In genomic region chr17:40481106-40481505, GRCh38 we compare ENCODE assay signal across 13 cellular contexts. TPM values are rescaled to one million over a fixed set of nuclear protein-coding genes. Genes with fewer than 3 reads are reported as not detected.
DNase-seq lines count a peak whose midpoint lies in the region; ATAC-seq, FAIRE-seq and TF ChIP-seq lines count a peak whose summit lies in the region.
"Had no signal": no experiment of that assay in that cellular context is flagged by ENCODE, and none has a peak within 500 bp of the region (broad histone marks: within the 10 kb centered on the region; RNA-seq: fewer than 3 reads in every experiment).

No MANE protein-coding gene starts in this region.

- intact Hi-C loops in HepG2 (cut with micrococcal nuclease; ENCODE audit: unreplicated experiment) = no loop called here
- intact Hi-C loops in right lobe of liver (cut with DNase I) = loop anchor here in 1 of 2 donors (10.0 kb wide), 1 partner anchor 116 kb away; the partner anchor contains the start of gene GJD3
- intact Hi-C loops in activated CD8-positive, alpha-beta T cell treated with anti-CD3 and anti-CD28 coated beads for 36 hours (cut with micrococcal nuclease) = loop anchor here (5.0 kb wide), 2 partner anchors 36 to 51 kb away; no protein-coding TSS in a partner anchor
- intact Hi-C loops in vagina (cut with DNase I) = no loop called here

- POLR2A ChIA-PET in HepG2 (lab: Yijun Ruan, JAX) = no interaction called here
- POLR2A ChIA-PET in activated CD8-positive, alpha-beta T cell treated with anti-CD3 and anti-CD28 coated beads for 36 hours (lab: Charles Lee) = interaction anchor here (0.7 to 3.6 kb wide), 6 partner anchors 10 to 73 kb away, joined by 3 to 26 read pairs (median 8); no protein-coding TSS in a partner anchor

- peak; percentile 37 for FAIRE-seq in HepG2 (lab: Jason Lieb, UNC)
- FAIRE-seq: GM19239 had no signal

- 62% methylated on average over 7 of the region's 7 CpGs for WGBS in HepG2 (ENCODE audit: low lambda C conversion rate)
- WGBS in right lobe of liver (ENCODE audit: insufficient coverage, low coverage, low lambda C conversion rate, missing lambda C conversion rate) = 68% methylated on average over 6 of the region's 7 CpGs

- peaks cover 2% of the 10 kb centered on the region for H3K9me3 Mint-ChIP-seq in activated CD8-positive, alpha-beta T cell treated with anti-CD3 and anti-CD28 coated beads for 36 hours
- H3K9me3 Mint-ChIP-seq in immature natural killer cell (no peaks in the 10 kb centered on the region), neural progenitor cell (no peaks in the 10 kb centered on the region)

- DNase-seq in HepG2 (ENCODE audit: low spot score) = no peak
- DNase-seq in right lobe of liver = no peak
- DNase-seq in activated CD8-positive, alpha-beta T cell treated with anti-CD3 and anti-CD28 coated beads for 36 hours = no peak
- no peak for DNase-seq in immature natural killer cell
- no peak for DNase-seq in vagina (ENCODE audit: extremely low spot score in 2 of 2)
- DNase-seq in neural progenitor cell (ENCODE audit: low spot score) = no peak
- DNase-seq in amniotic stem cell (lab: John Stamatoyannopoulos, UW) = no peak
- DNase-seq: amygdala, GOT3, psoas muscle had no signal

- peaks cover 10% of the 10 kb centered on the region for H3K36me3 Mint-ChIP-seq in activated CD8-positive, alpha-beta T cell treated with anti-CD3 and anti-CD28 coated beads for 36 hours (ENCODE audit: low read depth)
- no peaks in the 10 kb centered on the region for H3K36me3 Mint-ChIP-seq in immature natural killer cell
- no peaks in the 10 kb centered on the region for H3K36me3 Mint-ChIP-seq in neural progenitor cell

- H3K4me3 ChIP-seq in HepG2 (replicated peaks in 1 of 3; ENCODE audit: insufficient read depth in 1 of 3, low read depth in 2 of 3, low read length in 3 of 3) (no peak overlapping the region), right lobe of liver (no peak overlapping the region), vagina (no peak overlapping the region), neural progenitor cell (no peak overlapping the region)
- H3K4me3 ChIP-seq: mucosa of descending colon, psoas muscle had no signal

- H2AFZ ChIP-seq in HepG2 (ENCODE audit: low read length) (no peak overlapping the region), neural progenitor cell (replicated peaks) (no peak overlapping the region)

- peak overlapping the region; percentile 74 for H3K4me3 Mint-ChIP-seq in activated CD8-positive, alpha-beta T cell treated with anti-CD3 and anti-CD28 coated beads for 36 hours
- H3K4me3 Mint-ChIP-seq in immature natural killer cell (peak overlapping the region; percentile 69 to 81 (median 73)), neural progenitor cell (no peak overlapping the region)

- no peak for ATAC-seq in HepG2
- ATAC-seq in right lobe of liver = no peak
- ATAC-seq in activated CD8-positive, alpha-beta T cell treated with anti-CD3 and anti-CD28 coated beads for 36 hours = no peak
- no peak for ATAC-seq in HG03039 (IDR thresholded peaks at IDR 0.05; ENCODE audit: unreplicated experiment)

- H3K4me1 Mint-ChIP-seq in activated CD8-positive, alpha-beta T cell treated with anti-CD3 and anti-CD28 coated beads for 36 hours (ENCODE audit: low read depth) = peaks cover 63% of the 10 kb centered on the region
- peaks cover 52% of the 10 kb centered on the region in 2 donors for H3K4me1 Mint-ChIP-seq in immature natural killer cell
- peaks cover 9% of the 10 kb centered on the region for H3K4me1 Mint-ChIP-seq in neural progenitor cell

- TF ChIP-seq RAD21 in HepG2 (CRISPR knock-in tag; IDR thresholded peaks at IDR 0.05) = no peak

- H3K9me3 ChIP-seq in HepG2 (ENCODE audit: low read length) (no peaks in the 10 kb centered on the region), right lobe of liver (no peaks in the 10 kb centered on the region), vagina (no peaks in the 10 kb centered on the region), neural progenitor cell (ENCODE audit: low read depth) (no peaks in the 10 kb centered on the region)
- H3K9me3 ChIP-seq: mucosa of descending colon, psoas muscle had no signal

- H3K27ac ChIP-seq in HepG2 (ENCODE audit: extremely low read length, insufficient read depth, low read length) (no peak overlapping the region), right lobe of liver (no peak overlapping the region), vagina (peak overlapping the region; percentile 51), neural progenitor cell (no peak overlapping the region)
- H3K27ac ChIP-seq: psoas muscle had no signal

- H4K20me1 ChIP-seq in HepG2 (ENCODE audit: insufficient read depth, low read length) = no peaks in the 10 kb centered on the region
- no peaks in the 10 kb centered on the region for H4K20me1 ChIP-seq in neural progenitor cell (ENCODE audit: low read depth)

- H3K79me2 ChIP-seq in HepG2 (ENCODE audit: insufficient read depth, low read length) (no peaks in the 10 kb centered on the region), neural progenitor cell (ENCODE audit: low read depth) (no peaks in the 10 kb centered on the region)

- H3K27me3 ChIP-seq in HepG2 (ENCODE audit: control insufficient read depth in 1 of 2, insufficient read depth in 2 of 2, low read length in 2 of 2) = no peaks in the 10 kb centered on the region
- no peaks in the 10 kb centered on the region for H3K27me3 ChIP-seq in right lobe of liver
- no peaks in the 10 kb centered on the region for H3K27me3 ChIP-seq in vagina
- no peaks in the 10 kb centered on the region for H3K27me3 ChIP-seq in neural progenitor cell

- TF ChIP-seq POLR2A in HepG2 (IDR thresholded peaks at IDR 0.05; ENCODE audit: insufficient read depth in 1 of 2, low read depth in 2 of 2, low read length in 2 of 2) (no peak), right lobe of liver (IDR thresholded peaks at IDR 0.05) (no peak), vagina (IDR thresholded peaks at IDR 0.05) (no peak)

- no peak for TF ChIP-seq CTCF in HepG2 (CRISPR knock-in tag; IDR thresholded peaks at IDR 0.05)
- TF ChIP-seq CTCF in right lobe of liver (IDR thresholded peaks at IDR 0.05) = no peak
- no peak for TF ChIP-seq CTCF in activated CD8-positive, alpha-beta T cell treated with anti-CD3 and anti-CD28 coated beads for 36 hours (IDR thresholded peaks at IDR 0.05)
- no peak for TF ChIP-seq CTCF in vagina (IDR thresholded peaks at IDR 0.05)
- TF ChIP-seq CTCF in neural progenitor cell (IDR thresholded peaks at IDR 0.05) = no peak

- no peaks in the 10 kb centered on the region for H3K36me3 ChIP-seq in HepG2 (replicated peaks in 1 of 2; ENCODE audit: control insufficient read depth in 1 of 2, insufficient read depth in 2 of 2, low read length in 2 of 2)
- no peaks in the 10 kb centered on the region for H3K36me3 ChIP-seq in right lobe of liver
- H3K36me3 ChIP-seq in vagina = peaks cover 0 to 5% of the 10 kb centered on the region in 2 donors
- H3K36me3 ChIP-seq in neural progenitor cell = no peaks in the 10 kb centered on the region

- H3K9ac ChIP-seq in HepG2 (ENCODE audit: insufficient read depth, low read depth, low read length) = no peak overlapping the region
- H3K9ac ChIP-seq in neural progenitor cell = no peak overlapping the region

- H3K27me3 Mint-ChIP-seq in activated CD8-positive, alpha-beta T cell treated with anti-CD3 and anti-CD28 coated beads for 36 hours = no peaks in the 10 kb centered on the region
- H3K27me3 Mint-ChIP-seq in immature natural killer cell (ENCODE audit: low read depth in 3 of 3) (peaks cover 6 to 14% (median 9%) of the 10 kb centered on the region in 3 donors), neural progenitor cell (ENCODE audit: insufficient read depth, low read depth) (peaks cover 12% of the 10 kb centered on the region)

- H3K4me2 ChIP-seq in HepG2 (ENCODE audit: low read depth, low read length) (peak overlapping the region; percentile 28), neural progenitor cell (no peak overlapping the region)

- no peak for TF ChIP-seq EP300 in HepG2 (IDR thresholded peaks at IDR 0.05; ENCODE audit: low read depth in 2 of 2, low read length in 2 of 2)
- no peak for TF ChIP-seq EP300 in HepG2 (CRISPR knock-in tag; IDR thresholded peaks at IDR 0.05; ENCODE audit: borderline replicate concordance)

- CTCF ChIA-PET in HepG2 (lab: Yijun Ruan, JAX; ENCODE audit: low intra/inter-chr PET ratio, low total read pairs) = no interaction called here
- CTCF ChIA-PET in activated CD8-positive, alpha-beta T cell treated with anti-CD3 and anti-CD28 coated beads for 36 hours (lab: Charles Lee) = interaction anchor here (0.7 to 11.0 kb wide), 5 partner anchors 10 to 79 kb away, joined by 3 to 158 read pairs (median 3); no protein-coding TSS in a partner anchor

- in situ Hi-C loops in HepG2 (cut with HindIII; ENCODE audit: extremely low pct_ligation_motif_present, low pct_unique_long_range_greater_than_20kb) = no loop called here

- H3F3A ChIP-seq in neural progenitor cell (ENCODE audit: low read depth) = no peaks in the 10 kb centered on the region

- no TSS peak for BruUV-seq in HepG2 (replicated peaks; lab: Mats Ljungman, UMichigan)

- H3K27ac Mint-ChIP-seq in activated CD8-positive, alpha-beta T cell treated with anti-CD3 and anti-CD28 coated beads for 36 hours = peak overlapping the region; percentile 98
- H3K27ac Mint-ChIP-seq in immature natural killer cell (peak overlapping the region; percentile 86 to 97 (median 94)), neural progenitor cell (no peak overlapping the region)

- H3K4me1 ChIP-seq in HepG2 (ENCODE audit: insufficient read depth, low read length) (peaks cover 54% of the 10 kb centered on the region), right lobe of liver (no peaks in the 10 kb centered on the region), vagina (peaks cover 64% of the 10 kb centered on the region), neural progenitor cell (peaks cover 3% of the 10 kb centered on the region)
- H3K4me1 ChIP-seq: psoas muscle had no signal

RNA-seq across cellular contexts. Expression of gene TNS4, which starts 20.3 kb away (rescaled TPM):
- total RNA-seq in HepG2 (2016; rRNA removed; fragmentation: Illumina TruSeq; extraction: Trizol) (0.58 TPM in 2 replicates), right lobe of liver (not detected), vagina (296 TPM), neural progenitor cell (ENCODE audit: low replicate concordance) (not detected in 2 replicates)
- 0.18 and 0.20 TPM in 2 replicates for total RNA-seq in HepG2 (2016; cell fraction: cytosol; rRNA removed; fragmentation: Illumina TruSeq; extraction: Trizol; ENCODE audit: low read depth)
- total RNA-seq in HepG2 (2016; cell fraction: insoluble cytoplasmic fraction; rRNA removed; fragmentation: Illumina TruSeq; extraction: Trizol) = 0.32 and 0.51 TPM in 2 replicates
- 0.31 and 0.38 TPM in 2 replicates for total RNA-seq in HepG2 (2016; cell fraction: membrane; rRNA removed; fragmentation: Illumina TruSeq; extraction: Trizol)
- 0.37 and 1.3 TPM in 2 replicates for total RNA-seq in HepG2 (2016; cell fraction: nucleus; rRNA removed; fragmentation: Illumina TruSeq; extraction: Trizol)
- polyA plus RNA-seq in HepG2 (2011; rRNA removed) (1.7 and 2.1 TPM in 2 replicates), immature natural killer cell (under 1 TPM in 1 of 3 donors, not detected in 2; 0.12 TPM)
- 0.69 and 1.3 TPM in 2 replicates for polyA plus RNA-seq in HepG2 (2011; cell fraction: cytosol; rRNA removed)
- polyA plus RNA-seq in HepG2 (2011; cell fraction: nucleus; rRNA removed) = 7.1 and 10.8 TPM in 2 replicates
- 0.37 and 0.42 TPM in 2 replicates for polyA plus RNA-seq in HepG2 (2012)
- 0.20 and 0.22 TPM in 2 replicates for polyA plus RNA-seq in HepG2 (2016; cell fraction: cytosol; fragmentation: Illumina TruSeq; extraction: Trizol; ENCODE audit: low read depth)
- 1.3 and 2.3 TPM in 2 replicates for polyA plus RNA-seq in HepG2 (2016; cell fraction: insoluble cytoplasmic fraction; fragmentation: Illumina TruSeq; extraction: Trizol; ENCODE audit: low read depth)
- polyA plus RNA-seq in HepG2 (2016; cell fraction: membrane; fragmentation: Illumina TruSeq; extraction: Trizol; ENCODE audit: low read depth) = 0.34 and 0.72 TPM in 2 replicates
- polyA plus RNA-seq in HepG2 (2016; cell fraction: nucleus; fragmentation: Illumina TruSeq; extraction: Trizol; ENCODE audit: insufficient read depth, low read depth) = 4.4 and 6.8 TPM in 2 replicates
- polyA minus RNA-seq in HepG2 (2011; rRNA and poly(A)+ RNA removed; ENCODE audit: low replicate concordance) = 7.4 and 24.1 TPM in 2 replicates
- polyA minus RNA-seq in HepG2 (2011; cell fraction: cytosol; rRNA and poly(A)+ RNA removed) = 2.6 and 3.7 TPM in 2 replicates
- polyA minus RNA-seq in HepG2 (2011; cell fraction: nucleus; rRNA and poly(A)+ RNA removed) = 4.0 and 6.1 TPM in 2 replicates
- 1 to 10 TPM; 5.8 to 6.3 TPM for total RNA-seq in activated CD8-positive, alpha-beta T cell treated with anti-CD3 and anti-CD28 coated beads for 36 hours

RNA-seq across cellular contexts. Expression of gene IGFBP4, which starts 37.9 kb away (rescaled TPM):
- 4.1 and 4.9 TPM in 2 replicates for total RNA-seq in HepG2 (2016; rRNA removed; fragmentation: Illumina TruSeq; extraction: Trizol)
- total RNA-seq in HepG2 (2016; cell fraction: cytosol; rRNA removed; fragmentation: Illumina TruSeq; extraction: Trizol; ENCODE audit: low read depth) = 3.4 and 4.0 TPM in 2 replicates
- 3.5 and 4.8 TPM in 2 replicates for total RNA-seq in HepG2 (2016; cell fraction: insoluble cytoplasmic fraction; rRNA removed; fragmentation: Illumina TruSeq; extraction: Trizol)
- total RNA-seq in HepG2 (2016; cell fraction: membrane; rRNA removed; fragmentation: Illumina TruSeq; extraction: Trizol) = 10.9 and 13.2 TPM in 2 replicates
- total RNA-seq in HepG2 (2016; cell fraction: nucleus; rRNA removed; fragmentation: Illumina TruSeq; extraction: Trizol) = 10.1 and 10.9 TPM in 2 replicates
- polyA plus RNA-seq in HepG2 (2011; rRNA removed) = 43.6 and 49.0 TPM in 2 replicates
- polyA plus RNA-seq in HepG2 (2011; cell fraction: cytosol; rRNA removed) = 42.1 and 55.6 TPM in 2 replicates
- 26.0 and 26.1 TPM in 2 replicates for polyA plus RNA-seq in HepG2 (2011; cell fraction: nucleus; rRNA removed)
- polyA plus RNA-seq in HepG2 (2012) = 23.1 and 40.9 TPM in 2 replicates
- 11.4 and 15.1 TPM in 2 replicates for polyA plus RNA-seq in HepG2 (2016; cell fraction: cytosol; fragmentation: Illumina TruSeq; extraction: Trizol; ENCODE audit: low read depth)
- 10.4 and 12.4 TPM in 2 replicates for polyA plus RNA-seq in HepG2 (2016; cell fraction: insoluble cytoplasmic fraction; fragmentation: Illumina TruSeq; extraction: Trizol; ENCODE audit: low read depth)
- 18.8 and 25.1 TPM in 2 replicates for polyA plus RNA-seq in HepG2 (2016; cell fraction: membrane; fragmentation: Illumina TruSeq; extraction: Trizol; ENCODE audit: low read depth)
- polyA plus RNA-seq in HepG2 (2016; cell fraction: nucleus; fragmentation: Illumina TruSeq; extraction: Trizol; ENCODE audit: insufficient read depth, low read depth) = 24.8 and 29.0 TPM in 2 replicates
- 0.19 and 99.5 TPM in 2 replicates for polyA minus RNA-seq in HepG2 (2011; rRNA and poly(A)+ RNA removed; ENCODE audit: low replicate concordance)
- polyA minus RNA-seq in HepG2 (2011; cell fraction: cytosol; rRNA and poly(A)+ RNA removed) = 36.8 and 40.1 TPM in 2 replicates
- polyA minus RNA-seq in HepG2 (2011; cell fraction: nucleus; rRNA and poly(A)+ RNA removed) = 12.3 and 12.9 TPM in 2 replicates
- total RNA-seq in right lobe of liver = 100 to 1,000 TPM; 382 to 716 (median 430) TPM
- 10 to 100 TPM; 10.7 to 11.6 TPM for total RNA-seq in activated CD8-positive, alpha-beta T cell treated with anti-CD3 and anti-CD28 coated beads for 36 hours
- 10 to 100 TPM; 22.3 to 41.7 (median 36.2) TPM for polyA plus RNA-seq in immature natural killer cell
- total RNA-seq in vagina = 700 TPM
- 14.4 and 20.3 TPM in 2 replicates for total RNA-seq in neural progenitor cell (ENCODE audit: low replicate concordance)

Comparison
In these comparisons a context has a peak if more than half of its experiments do, and no peak if none do; other contexts are left out.
1. RNA of gene IGFBP4, which starts 37.9 kb away (total RNA-seq): 700 TPM in vagina (single experiment) and 382 to 716 TPM in right lobe of liver; 14.4 to 20.3 TPM in neural progenitor cell, 10.7 to 11.6 TPM in activated CD8-positive, alpha-beta T cell treated with anti-CD3 and anti-CD28 coated beads for 36 hours and 3.4 to 13.2 TPM in HepG2; every median in the first group is over 10 times any median in the second.
2. RNA of gene TNS4, which starts 20.3 kb away (total RNA-seq): 296 TPM in vagina (single experiment); 5.8 to 6.3 TPM in activated CD8-positive, alpha-beta T cell treated with anti-CD3 and anti-CD28 coated beads for 36 hours, 0.18 to 1.3 TPM in HepG2, not detected in right lobe of liver and not detected in neural progenitor cell; every median in the first group is over 10 times any median in the second.